In genomic region chr7:77727936-77728701, GRCh38 we compare ENCODE assay signal across 8 cellular contexts.
DNase-seq lines count a peak whose midpoint lies in the region; ATAC-seq and TF ChIP-seq lines count a peak whose summit lies in the region.

No MANE protein-coding gene starts in this region.

- no peak for TF ChIP-seq CTCF in GM13976 (IDR thresholded peaks at IDR 0.05; ENCODE audit: borderline replicate concordance, control extremely low read depth, extremely low read depth, insufficient read depth, missing control alignments)

- DNase-seq in GM04503 (ENCODE audit: low read depth): peak; percentile 21
- DNase-seq in NCI-H2196 treated with DMSO at 0.1 percent for 48 hours (lab: John Stamatoyannopoulos, UW; ENCODE audit: unreplicated experiment): peak; percentile 22
- DNase-seq in dedifferentiated amniotic fluid mesenchymal stem cell (ENCODE audit: extremely low spot score): peak; percentile 49
- DNase-seq in midbrain (lab: John Stamatoyannopoulos, UW): peak; percentile 30
- no peak for DNase-seq in GM13976 (ENCODE audit: low spot score)
- DNase-seq in COLO829 (ENCODE audit: low spot score): no peak

- in situ Hi-C loops in GM13976 (cut with MboI; ENCODE audit: low sequenced_read_pairs, unreplicated experiment): no loop called here

- no peak for ATAC-seq in GM21576 (IDR thresholded peaks at IDR 0.05; ENCODE audit: unreplicated experiment)
- ATAC-seq in GM21528 (IDR thresholded peaks at IDR 0.05; ENCODE audit: low FRiP score, unreplicated experiment): no peak

Comparison
In these comparisons a context has a peak if more than half of its experiments do, and no peak if none do; other contexts are left out.
1. DNase-seq: peak in GM04503 (single experiment), NCI-H2196 treated with DMSO at 0.1 percent for 48 hours (single experiment), dedifferentiated amniotic fluid mesenchymal stem cell (single experiment) and midbrain (single experiment); none in GM13976 (single experiment) and COLO829 (single experiment).